ENCODE assay signal across 19 cellular contexts in the genomic region with DNA sequence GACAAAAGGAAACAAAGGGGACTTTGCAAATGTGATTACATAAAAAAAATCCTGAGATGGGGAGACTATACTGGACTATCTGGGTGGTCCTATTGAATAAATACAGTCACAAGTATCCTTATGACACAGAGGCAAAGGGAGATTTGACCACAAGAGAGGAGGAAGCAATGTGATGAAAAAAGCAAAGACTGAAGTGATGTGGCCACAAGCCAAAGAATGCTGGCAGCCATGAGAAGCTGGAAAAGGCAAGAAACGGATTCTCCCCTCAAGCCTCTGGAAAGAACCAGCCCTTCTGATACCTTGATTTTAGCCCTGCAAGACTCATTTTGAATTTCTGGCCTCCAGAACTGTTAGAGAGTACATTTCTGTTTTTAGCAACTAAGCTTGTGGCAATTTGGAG. TPM values are rescaled to one million over a fixed set of nuclear protein-coding genes. Genes with fewer than 3 reads are reported as not detected.
DNase-seq lines count a peak whose midpoint lies in the region; ATAC-seq, FAIRE-seq and TF ChIP-seq lines count a peak whose summit lies in the region.
"Had no signal": no experiment of that assay in that cellular context is flagged by ENCODE, and none has a peak within 500 bp of the region (broad histone marks: within the 10 kb centered on the region; RNA-seq: fewer than 3 reads in every experiment).

No MANE protein-coding gene starts in this region.

- H3K4me1 ChIP-seq in K562 (replicated peaks in 1 of 2; ENCODE audit: control insufficient read depth in 2 of 2, insufficient read depth in 2 of 2, low read length in 2 of 2) (peaks cover 0 to 8% of the 10 kb centered on the region in 2 experiments; a peak in 2 of 5 replicates), sigmoid colon (peaks cover 0 to 65% (median 41%) of the 10 kb centered on the region in 4 donors)
- H3K4me1 ChIP-seq: BLaER1, Caco-2 had no signal

- H3K27me3 ChIP-seq in K562 (ENCODE audit: control insufficient read depth in 2 of 2, insufficient read depth in 2 of 2, low read length in 2 of 2) (peaks cover 10 to 46% of the 10 kb centered on the region in 2 experiments; a peak in 3 of 5 replicates), sigmoid colon (no peaks in the 10 kb centered on the region)
- H3K27me3 ChIP-seq: BLaER1 had no signal

- no peak for ATAC-seq in K562
- no peak for ATAC-seq in HG02642 (IDR thresholded peaks at IDR 0.05; ENCODE audit: poor library complexity, unreplicated experiment)
- no peak for ATAC-seq in activated T-cell treated with anti-CD3 and anti-CD28 coated beads, Interleukin-2, amount 50 U/mL, for 4 hours

- no peak overlapping the region for H3K4me3 ChIP-seq in K562
- no peak overlapping the region for H3K4me3 ChIP-seq in fibroblast of the aortic adventitia (ENCODE audit: low read depth, low read length)
- no peak overlapping the region for H3K4me3 ChIP-seq in sigmoid colon
- H3K4me3 ChIP-seq: BLaER1 had no signal

- H3K4me2 ChIP-seq in K562 (ENCODE audit: insufficient read depth, low read length): no peak overlapping the region
- H3K4me2 ChIP-seq: BLaER1 had no signal

- in situ Hi-C loops in K562 (cut with MboI): no loop called here

- H3K27me3 Mint-ChIP-seq in activated CD4-positive, alpha-beta memory T cell treated with anti-CD3 and anti-CD28 coated beads, Interleukin-2, amount 10 ng/mL, durations not matched to agents 7 days and 5 days: peaks cover 13% of the 10 kb centered on the region
- H3K27me3 Mint-ChIP-seq in activated T-cell treated with anti-CD3 and anti-CD28 coated beads, Interleukin-2, amount 50 U/mL, for 4 hours (ENCODE audit: low read depth): peaks cover 6% of the 10 kb centered on the region

- 0% methylated on average over 1 of the region's 1 CpG for WGBS in K562 (ENCODE audit: insufficient coverage, low coverage, missing lambda C conversion rate)
- WGBS in sigmoid colon, 2 donors: 60 to 75% methylated on average over 1 of the region's 1 CpG

- no TSS peak for BruUV-seq in K562 (replicated peaks; lab: Mats Ljungman, UMichigan)

- H3K27ac Mint-ChIP-seq in activated CD4-positive, alpha-beta memory T cell treated with anti-CD3 and anti-CD28 coated beads, Interleukin-2, amount 10 ng/mL, durations not matched to agents 7 days and 5 days: no peak overlapping the region

- TF ChIP-seq POLR2A in K562 (conservative IDR thresholded peaks at IDR 0.05): no peak
- no peak for TF ChIP-seq POLR2A in sigmoid colon (IDR thresholded peaks at IDR 0.05)

- no peaks in the 10 kb centered on the region for H4K20me1 ChIP-seq in K562 (replicated peaks; ENCODE audit: control insufficient read depth, insufficient read depth, low read length)
- H4K20me1 ChIP-seq: BLaER1 had no signal

- H3K36me3 ChIP-seq in K562 (ENCODE audit: control insufficient read depth, insufficient read depth, low read length) (no peaks in the 10 kb centered on the region), sigmoid colon (peaks cover 0 to 14% (median 4%) of the 10 kb centered on the region in 4 donors)
- H3K36me3 ChIP-seq: BLaER1 had no signal

- intact Hi-C loops in K562 (cut with micrococcal nuclease): no loop called here
- intact Hi-C loops in sigmoid colon (cut with DNase I): loop anchor here (5.0 kb wide), 1 partner anchor 195 kb away; no protein-coding TSS in a partner anchor

- no peak overlapping the region for H2AFZ ChIP-seq in K562 (ENCODE audit: low read depth, low read length)

- TF ChIP-seq EP300 in K562 (IDR thresholded peaks at IDR 0.05; ENCODE audit: low read length) (no peak), sigmoid colon (IDR thresholded peaks at IDR 0.05) (no peak)

- no peak for TF ChIP-seq CTCF in K562 (IDR thresholded peaks at IDR 0.05 in 2 of 3, conservative IDR thresholded peaks at IDR 0.05 in 1 of 3; ENCODE audit: insufficient read depth in 2 of 3, low read depth in 1 of 3, low read length in 3 of 3)
- TF ChIP-seq CTCF in fibroblast of the aortic adventitia (IDR thresholded peaks at IDR 0.05; ENCODE audit: insufficient read depth, low read length): no peak
- no peak for TF ChIP-seq CTCF in sigmoid colon (IDR thresholded peaks at IDR 0.05)

- CTCF ChIA-PET in K562 (lab: Yijun Ruan, JAX; ENCODE audit: low intra/inter-chr PET ratio): no interaction called here
- CTCF ChIA-PET in activated CD4-positive, alpha-beta memory T cell treated with anti-CD3 and anti-CD28 coated beads, Interleukin-2, amount 10 ng/mL, durations not matched to agents 7 days and 5 days (lab: Charles Lee): no interaction called here

- H3K27ac ChIP-seq in K562 (ENCODE audit: extremely low read depth, low read depth, low read length) (no peak overlapping the region), sigmoid colon (peak overlapping the region in 3 of 4 donors; percentile 72 to 85 (median 85))
- H3K27ac ChIP-seq: 22Rv1, BLaER1 had no signal

- no peak overlapping the region for H3K4me3 Mint-ChIP-seq in activated CD4-positive, alpha-beta memory T cell treated with anti-CD3 and anti-CD28 coated beads, Interleukin-2, amount 10 ng/mL, durations not matched to agents 7 days and 5 days
- H3K4me3 Mint-ChIP-seq in activated T-cell treated with anti-CD3 and anti-CD28 coated beads, Interleukin-2, amount 50 U/mL, for 4 hours: no peak overlapping the region
- H3K4me3 Mint-ChIP-seq: CD8-positive, alpha-beta memory T cell had no signal

- H3K9ac ChIP-seq in K562 (ENCODE audit: insufficient read depth in 1 of 2, low read depth in 2 of 2, low read length in 2 of 2): no peak overlapping the region
- H3K9ac ChIP-seq: BLaER1 had no signal

- H3K36me3 Mint-ChIP-seq in activated CD4-positive, alpha-beta memory T cell treated with anti-CD3 and anti-CD28 coated beads, Interleukin-2, amount 10 ng/mL, durations not matched to agents 7 days and 5 days (ENCODE audit: low read depth): no peaks in the 10 kb centered on the region
- peaks cover 1% of the 10 kb centered on the region for H3K36me3 Mint-ChIP-seq in activated T-cell treated with anti-CD3 and anti-CD28 coated beads, Interleukin-2, amount 50 U/mL, for 4 hours (ENCODE audit: insufficient read depth)
- H3K36me3 Mint-ChIP-seq: CD8-positive, alpha-beta memory T cell had no signal

- POLR2A ChIA-PET in K562 (lab: Yijun Ruan, JAX): interaction anchor here (1.4 kb wide), 1 partner anchor 12 kb away, joined by 4 read pairs; no protein-coding TSS in a partner anchor
- POLR2A ChIA-PET in activated CD4-positive, alpha-beta memory T cell treated with anti-CD3 and anti-CD28 coated beads, Interleukin-2, amount 10 ng/mL, durations not matched to agents 7 days and 5 days (lab: Charles Lee): no interaction called here

- no peak for TF ChIP-seq RAD21 in K562 (CRISPR knock-in tag; conservative IDR thresholded peaks at IDR 0.05 in 1 of 2, IDR thresholded peaks at IDR 0.05 in 1 of 2)

- no peaks in the 10 kb centered on the region for H3K9me3 Mint-ChIP-seq in activated CD4-positive, alpha-beta memory T cell treated with anti-CD3 and anti-CD28 coated beads, Interleukin-2, amount 10 ng/mL, durations not matched to agents 7 days and 5 days
- peaks cover 7% of the 10 kb centered on the region for H3K9me3 Mint-ChIP-seq in activated T-cell treated with anti-CD3 and anti-CD28 coated beads, Interleukin-2, amount 50 U/mL, for 4 hours

- H3K79me2 ChIP-seq in K562 (ENCODE audit: control insufficient read depth, insufficient read depth, low read length): no peaks in the 10 kb centered on the region

- no peak for FAIRE-seq in K562 (lab: Jason Lieb, UNC)
- FAIRE-seq: GM18507 had no signal

- H3K9me1 ChIP-seq in K562 (ENCODE audit: control insufficient read depth, insufficient read depth, low read length): no peaks in the 10 kb centered on the region

- no peaks in the 10 kb centered on the region for H3K4me1 Mint-ChIP-seq in activated CD4-positive, alpha-beta memory T cell treated with anti-CD3 and anti-CD28 coated beads, Interleukin-2, amount 10 ng/mL, durations not matched to agents 7 days and 5 days
- H3K4me1 Mint-ChIP-seq in activated T-cell treated with anti-CD3 and anti-CD28 coated beads, Interleukin-2, amount 50 U/mL, for 4 hours (ENCODE audit: low read depth): no peaks in the 10 kb centered on the region
- H3K4me1 Mint-ChIP-seq: CD8-positive, alpha-beta memory T cell had no signal

- no peaks in the 10 kb centered on the region for H3K9me3 ChIP-seq in K562 (replicated peaks; ENCODE audit: control insufficient read depth, insufficient read depth, low read depth, low read length)
- H3K9me3 ChIP-seq in sigmoid colon: no peaks in the 10 kb centered on the region

- DNase-seq in EH (ENCODE audit: low read depth) (peak; percentile 30), K562 (ENCODE audit: extremely low read depth in 1 of 4, low spot score in 3 of 4) (no peak), fibroblast of the aortic adventitia (ENCODE audit: low read depth) (peak; percentile 52), sigmoid colon (no peak), middle frontal gyrus (ENCODE audit: extremely low spot score, low spot score) (no peak)
- no peak for DNase-seq in activated CD4-positive, alpha-beta memory T cell treated with anti-CD3 and anti-CD28 coated beads, Interleukin-2, amount 10 ng/mL, durations not matched to agents 7 days and 5 days
- no peak for DNase-seq in activated T-cell treated with anti-CD3 and anti-CD28 coated beads, Interleukin-2, amount 50 U/mL, for 4 hours
- DNase-seq: AML-193; Caco-2; CD8-positive, alpha-beta memory T cell; DND-41; GF-D8; HCEC 1CT; IMR-90; KG1 had no signal

RNA-seq across cellular contexts. Expression of a gene that starts 36.4 kb away (rescaled TPM):
- not detected in 2 replicates for total RNA-seq in K562 (2011; cell fraction: chromatin; rRNA removed; ENCODE audit: low replicate concordance)
- total RNA-seq in K562 (2011; cell fraction: nucleolus; rRNA removed): not detected in 2 replicates
- total RNA-seq in K562 (2011; cell fraction: nucleoplasm; rRNA removed): not detected in 2 replicates
- total RNA-seq in K562 (2014; rRNA removed) (not detected in 2 replicates), K562 (2014; rRNA removed; fragmentation: Illumina TruSeq; extraction: Trizol) (not detected in 2 replicates), K562 (2015; rRNA removed; fragmentation: Illumina TruSeq; extraction: Trizol) (not detected in 2 replicates), K562 (2021) (not detected in 2 replicates), fibroblast of the aortic adventitia (ENCODE audit: low replicate concordance) (12.0 and 14.5 TPM in 2 replicates), sigmoid colon (10 to 100 TPM; 14.3 to 27.4 (median 20.2) TPM)
- polyA plus RNA-seq in K562 (2011; rRNA removed) (not detected in 2 replicates), K562 (2014; fragmentation: Illumina TruSeq; extraction: Trizol) (not detected in 2 replicates), K562 (2014; fragmentation: Nextera tagmentation; extraction: Ambion mirVana) (not detected), K562 (2014; rRNA removed) (not detected in 2 replicates), sigmoid colon (1 to 10 TPM; 1.2 to 5.3 (median 3.5) TPM)
- polyA plus RNA-seq in K562 (2011; cell fraction: cytosol; rRNA removed): not detected in 2 replicates
- polyA plus RNA-seq in K562 (2011; cell fraction: nucleus; rRNA removed): not detected in 2 replicates
- not detected in 2 replicates for polyA plus RNA-seq in K562 (2012)
- not detected in 2 replicates for polyA minus RNA-seq in K562 (2011; rRNA and poly(A)+ RNA removed)
- polyA minus RNA-seq in K562 (2011; cell fraction: cytosol; rRNA and poly(A)+ RNA removed): not detected in 2 replicates
- not detected in 2 replicates for polyA minus RNA-seq in K562 (2011; cell fraction: nucleus; rRNA and poly(A)+ RNA removed)
- not detected for total RNA-seq in activated CD4-positive, alpha-beta memory T cell treated with anti-CD3 and anti-CD28 coated beads, Interleukin-2, amount 10 ng/mL, durations not matched to agents 7 days and 5 days
- 1 to 10 TPM; 1.3 to 2.0 (median 1.5) TPM for total RNA-seq in activated T-cell treated with anti-CD3 and anti-CD28 coated beads, Interleukin-2, amount 50 U/mL, for 4 hours
- polyA plus RNA-seq: CD8-positive, alpha-beta memory T cell had no signal

Comparison
In these comparisons a context has a peak if more than half of its experiments do, and no peak if none do; other contexts are left out.
1. DNase-seq: peak in EH (single experiment) and fibroblast of the aortic adventitia (single experiment); none in K562 (0 of 4), sigmoid colon (single experiment), activated CD4-positive, alpha-beta memory T cell treated with anti-CD3 and anti-CD28 coated beads, Interleukin-2, amount 10 ng/mL, durations not matched to agents 7 days and 5 days (single experiment), middle frontal gyrus (single experiment) and activated T-cell treated with anti-CD3 and anti-CD28 coated beads, Interleukin-2, amount 50 U/mL, for 4 hours (single experiment).